ENCODE assay signal across 25 cellular contexts in genomic region chr10:12908773-12909172, GRCh38.
"Had no signal": no experiment of that assay in that cellular context is flagged by ENCODE, and none has a peak within 500 bp of the region (broad histone marks: within the 10 kb centered on the region; RNA-seq: fewer than 3 reads in every experiment).

No MANE protein-coding gene starts in this region.

- DNase-seq: heart left ventricle; hypothalamus; immature natural killer cell; kidney; left colon; left lung; midbrain; naive thymus-derived CD8-positive, alpha-beta T cell; occipital lobe; ovary; right lobe of liver; stimulated activated CD4-positive, alpha-beta T cell treated with anti-CD3 and anti-CD28 coated beads, Interleukin-1b, Interleukin-23, amount 100 ng/mL, for 48 hours; stimulated activated CD4-positive, alpha-beta T cell treated with anti-CD3 and anti-CD28 coated beads, Interleukin-2, amount 100 ng/mL, for 48 hours; stimulated activated CD4-positive, alpha-beta T cell treated with anti-CD3 and anti-CD28 coated beads, Interleukin-4, amount 100 ng/mL, for 4 hours; stimulated activated CD8-positive, alpha-beta memory T cell treated with anti-CD3 and anti-CD28 coated beads, Interleukin-4, amount 100 ng/mL, for 48 hours; stimulated activated naive CD4-positive, alpha-beta T cell treated with Interleukin-2 at 50 U/mL for 16 hours; stimulated activated naive CD8-positive, alpha-beta T cell treated with anti-CD3 and anti-CD28 coated beads, Interleukin-15, amount 100 ng/mL, for 72 hours; substantia nigra; transverse colon had no signal

- H3K27ac ChIP-seq: left lung, neural progenitor cell, neutrophil, ovary, right lobe of liver, transverse colon had no signal

- H3K9me3 ChIP-seq: left lung, neutrophil, ovary, right atrium auricular region, right lobe of liver, transverse colon, upper lobe of left lung had no signal

- H3K27me3 ChIP-seq: heart left ventricle, left lung, neural progenitor cell, neutrophil, ovary, right atrium auricular region, right lobe of liver, transverse colon, upper lobe of left lung had no signal

- H2AFZ ChIP-seq: neural progenitor cell had no signal

- H3K9ac ChIP-seq: neural progenitor cell had no signal

- H3K4me2 ChIP-seq: neural progenitor cell, smooth muscle cell had no signal

- ATAC-seq: left colon; left lung; naive thymus-derived CD8-positive, alpha-beta T cell; stimulated activated naive CD8-positive, alpha-beta T cell treated with anti-CD3 and anti-CD28 coated beads, Interleukin-15, amount 100 ng/mL, for 72 hours had no signal

- H3K4me3 ChIP-seq: heart left ventricle, left lung, lung, neural progenitor cell, ovary, right atrium auricular region, right lobe of liver, smooth muscle cell, transverse colon, upper lobe of left lung had no signal

- H3K36me3 ChIP-seq: heart left ventricle, left lung, neural progenitor cell, neutrophil, ovary, right atrium auricular region, right lobe of liver, transverse colon, upper lobe of left lung had no signal

- H3K4me1 ChIP-seq: heart left ventricle, left lung, neural progenitor cell, right atrium auricular region, right lobe of liver, transverse colon, upper lobe of left lung had no signal
